In genomic region chr5:135887881-135888614, GRCh38 we compare ENCODE assay signal across 10 cellular contexts. TPM values are rescaled to one million over a fixed set of nuclear protein-coding genes. Genes with fewer than 3 reads are reported as not detected.
DNase-seq lines count a peak whose midpoint lies in the region; ATAC-seq and TF ChIP-seq lines count a peak whose summit lies in the region.
"Had no signal": no experiment of that assay in that cellular context is flagged by ENCODE, and none has a peak within 500 bp of the region (broad histone marks: within the 10 kb centered on the region; RNA-seq: fewer than 3 reads in every experiment).

No MANE protein-coding gene starts in this region.

- TF ChIP-seq CTCF in endodermal cell (conservative IDR thresholded peaks at IDR 0.05) (no peak), GM13977 (IDR thresholded peaks at IDR 0.05; ENCODE audit: extremely low read depth, insufficient read depth, missing control alignments) (no peak)

- H3K27me3 ChIP-seq in endodermal cell (ENCODE audit: control insufficient read depth, insufficient read depth, low read length, poor library complexity, severe bottlenecking): no peaks in the 10 kb centered on the region
- H3K27me3 ChIP-seq: sigmoid colon had no signal

- H3K4me1 ChIP-seq in endodermal cell (ENCODE audit: control insufficient read depth, insufficient read depth, low read length): peaks cover 2% of the 10 kb centered on the region

- H3K9me3 ChIP-seq in endodermal cell (ENCODE audit: control insufficient read depth, low read length): no peaks in the 10 kb centered on the region
- H3K9me3 ChIP-seq: sigmoid colon had no signal

- in situ Hi-C loops in GM13977 (cut with MboI; ENCODE audit: low pct_unique_long_range_greater_than_20kb, low sequenced_read_pairs, unreplicated experiment) (loop anchor here (10.0 to 25.0 kb wide), 2 partner anchors 327 to 524 kb away; no protein-coding TSS in a partner anchor), ACHN (cut with HindIII; ENCODE audit: low pct_ligation_motif_present, low pct_unique_long_range_greater_than_20kb, low sequenced_read_pairs) (no loop called here)

- H3K27ac Mint-ChIP-seq in endodermal cell: no peak overlapping the region

- peaks cover 6% of the 10 kb centered on the region for H3K4me1 Mint-ChIP-seq in endodermal cell

- WGBS in endodermal cell (ENCODE audit: insufficient coverage in 1 of 2, insufficient read length in 1 of 2), 2 experiments: 60 to 73% methylated on average over 3 to 13 of the region's 13 CpGs

- no peak for ATAC-seq in GM18505 (IDR thresholded peaks at IDR 0.05; ENCODE audit: unreplicated experiment)

- TF ChIP-seq POLR2A in GM18505 (IDR thresholded peaks at IDR 0.05; ENCODE audit: borderline replicate concordance, extremely low read depth, insufficient read depth, insufficient read length): no peak

- no peak overlapping the region for H3K27ac ChIP-seq in endodermal cell (ENCODE audit: low read depth, low read length)
- H3K27ac ChIP-seq: sigmoid colon had no signal

- no peaks in the 10 kb centered on the region for H3K36me3 Mint-ChIP-seq in endodermal cell (ENCODE audit: low read depth)

- H3K4me3 ChIP-seq in endodermal cell (ENCODE audit: low read length): no peak overlapping the region
- H3K4me3 ChIP-seq: sigmoid colon had no signal

- H3K36me3 ChIP-seq in endodermal cell (ENCODE audit: control insufficient read depth, insufficient read depth, low read length): no peaks in the 10 kb centered on the region
- H3K36me3 ChIP-seq: sigmoid colon had no signal

- H3K4me3 Mint-ChIP-seq in endodermal cell: no peak overlapping the region
- H3K4me3 Mint-ChIP-seq: dendritic cell treated with granulocyte-macrophage colony-stimulating factor and Interleukin-4, amounts not matched to agents 40 ng/mL and 50 ng/mL, for 4 days had no signal

- peak; percentile 38 for DNase-seq in ELR (ENCODE audit: low read depth)
- peak; percentile 18 for DNase-seq in NCI-H460 (ENCODE audit: extremely low read depth, low read depth)
- peak; percentile 73 for DNase-seq in endodermal cell
- peak; percentile 10 for DNase-seq in non-pigmented ciliary epithelial cell (ENCODE audit: low read depth)
- no peak for DNase-seq in GM13977 (ENCODE audit: low spot score)
- DNase-seq in ACHN: no peak
- DNase-seq in activated effector memory CD4-positive, alpha-beta T cell treated with anti-CD3 and anti-CD28 coated beads, Interleukin-2, amount 50 U/mL, for 16 hours: no peak
- DNase-seq: sigmoid colon had no signal

- H3K27me3 Mint-ChIP-seq in endodermal cell (ENCODE audit: insufficient read depth): peaks cover 30% of the 10 kb centered on the region

- no peaks in the 10 kb centered on the region for H3K9me3 Mint-ChIP-seq in endodermal cell
- H3K9me3 Mint-ChIP-seq: dendritic cell treated with granulocyte-macrophage colony-stimulating factor and Interleukin-4, amounts not matched to agents 40 ng/mL and 50 ng/mL, for 4 days had no signal

- H3K9ac ChIP-seq in endodermal cell (ENCODE audit: extremely low read depth, low read length, poor library complexity, severe bottlenecking): no peak overlapping the region

RNA-seq across cellular contexts. Expression of gene IL9, which starts 7.6 kb away (rescaled TPM):
- not detected in 2 replicates for total RNA-seq in NCI-H460 (2014; rRNA removed; shearing (Covaris generic))
- not detected in 2 replicates for polyA plus RNA-seq in NCI-H460 (2014; cell fraction: nucleus; rRNA removed)
- total RNA-seq in endodermal cell: not detected
- not detected for polyA plus RNA-seq in endodermal cell (2013, experiment 1 of 2)
- polyA plus RNA-seq in endodermal cell (2013, experiment 2 of 2): not detected
- total RNA-seq: sigmoid colon had no signal
- polyA plus RNA-seq: sigmoid colon had no signal

RNA-seq across cellular contexts. Expression of gene SLC25A48, which starts 53.6 kb away (rescaled TPM):
- total RNA-seq in NCI-H460 (2014; rRNA removed; shearing (Covaris generic)): not detected in 2 replicates
- not detected in 2 replicates for polyA plus RNA-seq in NCI-H460 (2014; cell fraction: nucleus; rRNA removed)
- total RNA-seq in endodermal cell: 1 to 10 TPM; 2.5 to 5.9 TPM
- polyA plus RNA-seq in endodermal cell (2013, experiment 1 of 2): 1.6 TPM
- polyA plus RNA-seq in endodermal cell (2013, experiment 2 of 2): 0.79 TPM
- total RNA-seq: sigmoid colon had no signal

Comparison
In these comparisons a context has a peak if more than half of its experiments do, and no peak if none do; other contexts are left out.
1. DNase-seq: peak in ELR (single experiment), NCI-H460 (single experiment), endodermal cell (single experiment) and non-pigmented ciliary epithelial cell (single experiment); none in GM13977 (single experiment), ACHN (single experiment) and activated effector memory CD4-positive, alpha-beta T cell treated with anti-CD3 and anti-CD28 coated beads, Interleukin-2, amount 50 U/mL, for 16 hours (single experiment).